In the genomic region with DNA sequence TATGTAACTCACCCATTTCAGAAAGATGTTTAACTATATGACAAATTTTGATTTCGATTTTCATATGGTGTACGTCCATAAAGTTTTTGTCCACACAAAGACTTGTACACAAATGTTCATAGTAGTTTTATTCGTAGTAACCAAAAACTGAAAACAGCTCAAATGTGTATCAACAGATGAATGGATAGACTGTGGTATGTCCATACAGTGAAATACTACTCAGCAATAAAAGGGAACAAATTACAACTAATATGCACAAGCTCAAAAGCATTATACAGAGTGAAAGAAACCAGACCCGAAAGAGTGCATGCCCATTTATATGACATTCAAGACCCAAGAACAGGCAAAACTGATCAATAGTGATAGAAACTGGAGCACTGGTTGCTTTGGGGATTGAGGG, we compare ENCODE assay signal across 29 cellular contexts.
"Had no signal": no experiment of that assay in that cellular context is flagged by ENCODE, and none has a peak within 500 bp of the region (broad histone marks: within the 10 kb centered on the region; RNA-seq: fewer than 3 reads in every experiment).

No MANE protein-coding gene starts in this region.

- H3K9me3 ChIP-seq: colonic mucosa, gastrocnemius medialis, lower lobe of right lung had no signal

- H3K79me2 ChIP-seq: hepatocyte had no signal

- H3K36me3 ChIP-seq: colonic mucosa, esophagus squamous epithelium, gastrocnemius medialis, heart left ventricle, left ventricle myocardium inferior, lower lobe of right lung had no signal

- H3K4me3 ChIP-seq: colonic mucosa, esophagus squamous epithelium, gastrocnemius medialis, heart left ventricle, hepatocyte, left ventricle myocardium inferior, lower lobe of right lung, mucosa of descending colon had no signal

- H3K4me1 Mint-ChIP-seq: immature natural killer cell; mesothelial cell of epicardium; naive B cell; naive thymus-derived CD8-positive, alpha-beta T cell had no signal

- H3K4me1 ChIP-seq: colonic mucosa, esophagus squamous epithelium, heart left ventricle, left ventricle myocardium inferior, lower lobe of right lung had no signal

- H2AFZ ChIP-seq: hepatocyte had no signal

- H3K4me2 ChIP-seq: hepatocyte had no signal

- H3K36me3 Mint-ChIP-seq: immature natural killer cell, naive B cell had no signal

- H3K27me3 Mint-ChIP-seq: dendritic cell treated with granulocyte-macrophage colony-stimulating factor and Interleukin-4, amounts not matched to agents 40 ng/mL and 50 ng/mL, for 4 days had no signal

- ATAC-seq: effector memory CD8-positive, alpha-beta T cell; esophagus mucosa; gastrocnemius medialis; heart left ventricle; left colon; left lobe of liver; lower lobe of right lung; mucosa of descending colon; naive thymus-derived CD8-positive, alpha-beta T cell had no signal

- DNase-seq: colonic mucosa; cortex of kidney; effector CD8-positive, alpha-beta T cell; effector memory CD8-positive, alpha-beta T cell; erythroblast; esophagus squamous epithelium; foreskin fibroblast; foreskin melanocyte; gastrocnemius medialis; glutamatergic neuron; heart left ventricle; hypothalamus; immature natural killer cell; islet precursor cell; kidney; kidney glomerular epithelial cell; left colon; left ventricle myocardium inferior; lower lobe of right lung; mesenchymal stem cell; mucosa of descending colon; naive B cell; naive thymus-derived CD8-positive, alpha-beta T cell had no signal

- H3K4me3 Mint-ChIP-seq: dendritic cell treated with granulocyte-macrophage colony-stimulating factor and Interleukin-4, amounts not matched to agents 40 ng/mL and 50 ng/mL, for 4 days; effector memory CD8-positive, alpha-beta T cell; immature natural killer cell; mesothelial cell of epicardium; naive B cell; naive thymus-derived CD8-positive, alpha-beta T cell had no signal

- H3K27me3 ChIP-seq: colonic mucosa, esophagus squamous epithelium, gastrocnemius medialis had no signal

- H3K27ac ChIP-seq: colonic mucosa, epithelial cell of prostate, esophagus squamous epithelium, gastrocnemius medialis, heart left ventricle, hepatocyte, left ventricle myocardium inferior, lower lobe of right lung had no signal

- H3K27ac Mint-ChIP-seq: dendritic cell treated with granulocyte-macrophage colony-stimulating factor and Interleukin-4, amounts not matched to agents 40 ng/mL and 50 ng/mL, for 4 days; effector memory CD8-positive, alpha-beta T cell; immature natural killer cell; mesothelial cell of epicardium; naive B cell; naive thymus-derived CD8-positive, alpha-beta T cell had no signal
